Comparison of ENCODE assay signal across 8 cellular contexts in the genomic region with DNA sequence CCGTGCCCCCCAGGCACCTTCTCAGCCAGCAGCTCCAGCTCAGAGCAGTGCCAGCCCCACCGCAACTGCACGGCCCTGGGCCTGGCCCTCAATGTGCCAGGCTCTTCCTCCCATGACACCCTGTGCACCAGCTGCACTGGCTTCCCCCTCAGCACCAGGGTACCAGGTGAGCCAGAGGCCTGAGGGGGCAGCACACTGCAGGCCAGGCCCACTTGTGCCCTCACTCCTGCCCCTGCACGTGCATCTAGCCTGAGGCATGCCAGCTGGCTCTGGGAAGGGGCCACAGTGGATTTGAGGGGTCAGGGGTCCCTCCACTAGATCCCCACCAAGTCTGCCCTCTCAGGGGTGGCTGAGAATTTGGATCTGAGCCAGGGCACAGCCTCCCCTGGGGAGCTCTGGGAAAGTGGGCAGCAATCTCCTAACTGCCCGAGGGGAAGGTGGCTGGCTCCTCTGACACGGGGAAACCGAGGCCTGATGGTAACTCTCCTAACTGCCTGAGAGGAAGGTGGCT. TPM values are rescaled to one million over a fixed set of nuclear protein-coding genes. Genes with fewer than 3 reads are reported as not detected.
DNase-seq lines count a peak whose midpoint lies in the region; FAIRE-seq and TF ChIP-seq lines count a peak whose summit lies in the region.
"Had no signal": no experiment of that assay in that cellular context is flagged by ENCODE, and none has a peak within 500 bp of the region (broad histone marks: within the 10 kb centered on the region; RNA-seq: fewer than 3 reads in every experiment).

No MANE protein-coding gene starts in this region.

- intact Hi-C loops in testis (cut with DNase I; ENCODE audit: low total_unique reads) = no loop called here

- dilution Hi-C loops in keratinocyte (cut with MboI; ENCODE audit: extremely low pct_ligation_motif_present, low sequenced_read_pairs) = no loop called here

- peak overlapping the region; percentile 99 for H3K4me2 ChIP-seq in keratinocyte (ENCODE audit: control insufficient read depth, extremely low read depth, insufficient read depth, low read depth, low read length)

- no peaks in the 10 kb centered on the region for H3K9me3 ChIP-seq in keratinocyte (ENCODE audit: control insufficient read depth, low read depth, low read length)
- no peaks in the 10 kb centered on the region for H3K9me3 ChIP-seq in testis
- H3K9me3 ChIP-seq: neutrophil, Peyer's patch had no signal

- H3K27ac ChIP-seq in keratinocyte (ENCODE audit: control insufficient read depth, insufficient read depth, low read length) (peak overlapping the region; percentile 84), testis (no peak overlapping the region)
- H3K27ac ChIP-seq: neutrophil had no signal

- H3K9ac ChIP-seq in keratinocyte (ENCODE audit: control insufficient read depth, extremely low read depth, insufficient read depth, low read length) = peak overlapping the region; percentile 72

- no peaks in the 10 kb centered on the region for H3K9me1 ChIP-seq in keratinocyte (ENCODE audit: control insufficient read depth, extremely low read depth, insufficient read depth, low read length)

- TF ChIP-seq POLR2A in Raji (IDR thresholded peaks at IDR 0.05; ENCODE audit: insufficient read depth, low read depth, low read length) (peak; percentile 42; the same call in 1 of the 2 replicates), testis (IDR thresholded peaks at IDR 0.05) (no peak)

- H3K79me2 ChIP-seq in keratinocyte (ENCODE audit: control insufficient read depth, insufficient read depth, low read length) = peaks cover 16% of the 10 kb centered on the region

- H3K36me3 ChIP-seq in keratinocyte (ENCODE audit: control insufficient read depth in 2 of 2, extremely low read depth in 1 of 2, insufficient read depth in 2 of 2, low read length in 2 of 2) = peaks cover 1 to 8% of the 10 kb centered on the region in 2 experiments
- H3K36me3 ChIP-seq in testis (ENCODE audit: low read depth, missing control alignments) = no peaks in the 10 kb centered on the region

- WGBS in testis, 2 donors = 61 to 78% methylated on average over 4 to 7 of the region's 7 CpGs

- DNase-seq in AG09309 (ENCODE audit: low read depth) (no peak), keratinocyte (ENCODE audit: low read depth, low spot score) (no peak), cerebellar nuclear complex (lab: John Stamatoyannopoulos, UW) (no peak), testis (no peak), NCI-H1436 treated with DMSO at 0.1 percent for 48 hours (lab: John Stamatoyannopoulos, UW) (no peak)

- no peak for FAIRE-seq in keratinocyte (lab: Jason Lieb, UNC)

- peak overlapping the region; percentile 9; the same call in 1 of the 2 replicates for H3K4me3 ChIP-seq in AG09309 (ENCODE audit: control insufficient read depth, low read depth, low read length)
- peak overlapping the region; percentile 55 to 92 (median 79) for H3K4me3 ChIP-seq in keratinocyte (ENCODE audit: control insufficient read depth in 2 of 3, extremely low read depth in 1 of 3, insufficient read depth in 2 of 3, low read depth in 1 of 3, low read length in 3 of 3)
- no peak overlapping the region for H3K4me3 ChIP-seq in testis

- no peaks in the 10 kb centered on the region for H4K20me1 ChIP-seq in keratinocyte (ENCODE audit: control insufficient read depth, extremely low read depth, insufficient read depth, low read length)

- peaks cover 45% of the 10 kb centered on the region for H3K4me1 ChIP-seq in keratinocyte (ENCODE audit: control insufficient read depth, extremely low read depth, insufficient read depth, low read length)
- H3K4me1 ChIP-seq in testis = peaks cover 19% of the 10 kb centered on the region

- H2AFZ ChIP-seq in keratinocyte (ENCODE audit: control insufficient read depth, low read length) = no peak overlapping the region

- no peaks in the 10 kb centered on the region for H3K27me3 ChIP-seq in keratinocyte (ENCODE audit: control insufficient read depth, extremely low read depth, insufficient read depth, low read length)
- H3K27me3 ChIP-seq in testis = no peaks in the 10 kb centered on the region
- H3K27me3 ChIP-seq: Peyer's patch had no signal

- no peak for TF ChIP-seq CTCF in AG09309 (IDR thresholded peaks at IDR 0.05; ENCODE audit: control insufficient read depth, insufficient read depth, low read depth, low read length, missing control alignments)
- no peak for TF ChIP-seq CTCF in keratinocyte (optimal IDR thresholded peaks at IDR 0.05 in 1 of 3, IDR thresholded peaks at IDR 0.05 in 1 of 3, conservative IDR thresholded peaks at IDR 0.05 in 1 of 3; ENCODE audit: extremely low read depth in 1 of 3, insufficient read depth in 2 of 3, low read length in 3 of 3)
- no peak for TF ChIP-seq CTCF in testis (IDR thresholded peaks at IDR 0.05)

RNA-seq across cellular contexts. Expression of a gene that starts 1.0 kb away (rescaled TPM):
- polyA plus RNA-seq in keratinocyte = 51.9 to 151 TPM (median 58.1 TPM) in 3 replicates
- not detected for polyA plus RNA-seq in keratinocyte (2011; ENCODE audit: low read depth)
- 22.8 and 142 TPM in 2 replicates for polyA plus RNA-seq in keratinocyte (2011; cell fraction: cytosol; rRNA removed)
- 36.9 and 60.1 TPM in 2 replicates for polyA plus RNA-seq in keratinocyte (2011; cell fraction: nucleus; rRNA removed)
- polyA plus RNA-seq in keratinocyte (2012; ENCODE audit: low replicate concordance) = 0.62 and 194 TPM in 2 replicates
- 16.6 to 69.8 TPM (median 21.5 TPM) in 3 replicates for polyA minus RNA-seq in keratinocyte
- 176 TPM for polyA minus RNA-seq in keratinocyte (2011; cell fraction: cytosol; rRNA and poly(A)+ RNA removed)
- polyA minus RNA-seq in keratinocyte (2011; cell fraction: nucleus; rRNA and poly(A)+ RNA removed) = 25.7 and 29.0 TPM in 2 replicates
- 10 to 100 TPM; 26.2 to 30.5 TPM for total RNA-seq in testis
- polyA plus RNA-seq in testis (ENCODE audit: insufficient read depth, low read depth, low replicate concordance) = 3.0 TPM

RNA-seq across cellular contexts. Expression of a gene that starts 10.4 kb away (rescaled TPM):
- polyA plus RNA-seq in keratinocyte = 29.7 to 37.4 TPM (median 30.4 TPM) in 3 replicates
- polyA plus RNA-seq in keratinocyte (2011; ENCODE audit: low read depth) = 20.9 TPM
- polyA plus RNA-seq in keratinocyte (2011; cell fraction: cytosol; rRNA removed) = 15.8 and 25.3 TPM in 2 replicates
- polyA plus RNA-seq in keratinocyte (2011; cell fraction: nucleus; rRNA removed) = 46.0 and 47.3 TPM in 2 replicates
- polyA plus RNA-seq in keratinocyte (2012; ENCODE audit: low replicate concordance) = 18.3 and 33.6 TPM in 2 replicates
- 12.5 to 46.9 TPM (median 15.5 TPM) in 3 replicates for polyA minus RNA-seq in keratinocyte
- 21.1 TPM for polyA minus RNA-seq in keratinocyte (2011; cell fraction: cytosol; rRNA and poly(A)+ RNA removed)
- 14.7 and 14.8 TPM in 2 replicates for polyA minus RNA-seq in keratinocyte (2011; cell fraction: nucleus; rRNA and poly(A)+ RNA removed)
- total RNA-seq in testis = 10 to 100 TPM; 55.4 to 55.6 TPM
- 37.8 TPM for polyA plus RNA-seq in testis (ENCODE audit: insufficient read depth, low read depth, low replicate concordance)

RNA-seq across cellular contexts. Expression of a gene that starts 10.4 kb away (rescaled TPM):
- polyA plus RNA-seq in keratinocyte (7.8 to 13.5 TPM (median 12.2 TPM) in 3 replicates), testis (ENCODE audit: insufficient read depth, low read depth, low replicate concordance) (43.1 TPM)
- 6.3 TPM for polyA plus RNA-seq in keratinocyte (2011; ENCODE audit: low read depth)
- 3.9 and 8.9 TPM in 2 replicates for polyA plus RNA-seq in keratinocyte (2011; cell fraction: cytosol; rRNA removed)
- 24.4 and 29.3 TPM in 2 replicates for polyA plus RNA-seq in keratinocyte (2011; cell fraction: nucleus; rRNA removed)
- 9.7 and 18.1 TPM in 2 replicates for polyA plus RNA-seq in keratinocyte (2012; ENCODE audit: low replicate concordance)
- 6.9 to 20.2 TPM (median 9.2 TPM) in 3 replicates for polyA minus RNA-seq in keratinocyte
- polyA minus RNA-seq in keratinocyte (2011; cell fraction: cytosol; rRNA and poly(A)+ RNA removed) = 8.8 TPM
- 6.9 and 9.7 TPM in 2 replicates for polyA minus RNA-seq in keratinocyte (2011; cell fraction: nucleus; rRNA and poly(A)+ RNA removed)
- 10 to 100 TPM; 53.1 to 57.3 TPM for total RNA-seq in testis

RNA-seq across cellular contexts. Expression of a gene that starts 39.1 kb away (rescaled TPM):
- polyA plus RNA-seq in keratinocyte (0.60 to 3.5 TPM (median 0.75 TPM) in 3 replicates), testis (ENCODE audit: insufficient read depth, low read depth, low replicate concordance) (5.6 TPM)
- polyA plus RNA-seq in keratinocyte (2011; ENCODE audit: low read depth) = 0.29 TPM
- 0.13 and 1.2 TPM in 2 replicates for polyA plus RNA-seq in keratinocyte (2011; cell fraction: cytosol; rRNA removed)
- 9.4 and 13.5 TPM in 2 replicates for polyA plus RNA-seq in keratinocyte (2011; cell fraction: nucleus; rRNA removed)
- 1.5 TPM in 2 replicates for polyA plus RNA-seq in keratinocyte (2012; ENCODE audit: low replicate concordance)
- polyA minus RNA-seq in keratinocyte = 0.45 to 0.59 TPM (median 0.52 TPM) in 3 replicates
- polyA minus RNA-seq in keratinocyte (2011; cell fraction: cytosol; rRNA and poly(A)+ RNA removed) = not detected
- 3.3 and 6.1 TPM in 2 replicates for polyA minus RNA-seq in keratinocyte (2011; cell fraction: nucleus; rRNA and poly(A)+ RNA removed)
- total RNA-seq in testis = 10 to 100 TPM; 41.4 to 47.4 TPM

RNA-seq across cellular contexts. Expression of a gene that starts 39.3 kb away (rescaled TPM):
- 7.7 to 12.4 TPM (median 11.2 TPM) in 3 replicates for polyA plus RNA-seq in keratinocyte
- 7.8 TPM for polyA plus RNA-seq in keratinocyte (2011; ENCODE audit: low read depth)
- 4.5 and 4.8 TPM in 2 replicates for polyA plus RNA-seq in keratinocyte (2011; cell fraction: cytosol; rRNA removed)
- 31.9 and 39.3 TPM in 2 replicates for polyA plus RNA-seq in keratinocyte (2011; cell fraction: nucleus; rRNA removed)
- 3.2 and 9.4 TPM in 2 replicates for polyA plus RNA-seq in keratinocyte (2012; ENCODE audit: low replicate concordance)
- polyA minus RNA-seq in keratinocyte = 22.4 to 33.4 TPM (median 26.1 TPM) in 3 replicates
- polyA minus RNA-seq in keratinocyte (2011; cell fraction: cytosol; rRNA and poly(A)+ RNA removed) = 11.3 TPM
- 13.1 and 25.1 TPM in 2 replicates for polyA minus RNA-seq in keratinocyte (2011; cell fraction: nucleus; rRNA and poly(A)+ RNA removed)
- 10 to 100 TPM; 56.8 to 84.6 TPM for total RNA-seq in testis
- 34.2 TPM for polyA plus RNA-seq in testis (ENCODE audit: insufficient read depth, low read depth, low replicate concordance)

Comparison
In these comparisons a context has a peak if more than half of its experiments do, and no peak if none do; other contexts are left out.
1. H3K4me3 ChIP-seq: peak in AG09309 (single experiment) and keratinocyte (3 of 3); none in testis (0 of 2).